1 cellular context compared by ENCODE assay signal in the genomic region with DNA sequence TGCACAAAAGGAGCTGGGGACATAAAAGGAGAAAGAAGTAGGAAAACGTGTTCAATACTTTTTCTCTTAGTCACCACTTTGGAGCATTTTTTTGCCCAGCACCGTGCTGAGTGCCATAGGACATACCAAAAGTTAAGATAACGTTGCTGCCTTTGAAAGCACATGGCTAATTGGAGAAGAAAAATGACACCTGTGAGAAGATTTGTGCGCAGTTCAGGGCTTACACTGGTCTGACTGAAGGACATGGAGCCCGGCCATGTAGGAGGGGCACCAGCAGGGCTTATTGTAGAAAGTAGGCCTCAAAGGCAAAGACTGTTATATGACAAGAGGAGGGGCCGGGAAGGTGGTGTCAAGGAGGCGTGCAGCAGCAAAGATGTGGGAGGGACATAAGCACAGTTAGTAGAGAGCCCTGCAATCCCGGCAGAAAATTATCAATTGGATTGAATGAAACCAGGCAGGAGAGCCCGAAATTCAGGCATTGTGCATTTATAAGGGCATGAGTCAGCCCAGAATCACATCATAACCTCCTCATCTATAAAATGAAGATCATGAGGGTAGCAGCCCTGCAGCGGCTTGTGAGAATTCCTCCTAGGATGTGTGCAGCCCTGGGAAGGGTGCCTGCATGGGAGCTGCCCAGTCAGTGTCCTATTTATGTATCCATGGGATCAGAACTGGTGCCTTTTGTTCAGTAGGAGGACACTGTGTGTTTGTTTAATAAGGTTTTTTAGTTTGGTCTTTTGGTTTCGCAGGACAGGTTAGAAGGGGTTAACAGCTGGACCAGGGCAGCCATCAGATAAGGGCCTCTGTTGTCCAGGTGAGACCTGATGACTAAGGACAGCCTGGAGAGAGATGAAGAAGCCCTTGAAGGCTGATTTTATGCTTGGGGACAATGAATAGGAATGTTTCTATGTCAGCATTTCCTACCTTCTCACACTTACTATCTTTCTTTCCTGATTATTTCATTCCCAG.
TF ChIP-seq lines count a peak whose summit lies in the region.

No MANE protein-coding gene starts in this region.

TF ChIP-seq in IMR-90, 13 proteins besides CTCF, POLR2A, EP300 and RAD21:
- TF ChIP-seq BHLHE40 (IDR thresholded peaks at IDR 0.05; ENCODE audit: low read depth, low read length) (no peak), MAZ (IDR thresholded peaks at IDR 0.05; ENCODE audit: borderline replicate concordance, low read depth, low read length) (no peak), CHD1 (IDR thresholded peaks at IDR 0.05; ENCODE audit: low read depth, low read length) (no peak), RFX5 (IDR thresholded peaks at IDR 0.05; ENCODE audit: low read depth, low read length) (no peak), NFE2L2 (IDR thresholded peaks at IDR 0.05; ENCODE audit: low read depth, low read length) (no peak)
- TF ChIP-seq, protein P1, sequence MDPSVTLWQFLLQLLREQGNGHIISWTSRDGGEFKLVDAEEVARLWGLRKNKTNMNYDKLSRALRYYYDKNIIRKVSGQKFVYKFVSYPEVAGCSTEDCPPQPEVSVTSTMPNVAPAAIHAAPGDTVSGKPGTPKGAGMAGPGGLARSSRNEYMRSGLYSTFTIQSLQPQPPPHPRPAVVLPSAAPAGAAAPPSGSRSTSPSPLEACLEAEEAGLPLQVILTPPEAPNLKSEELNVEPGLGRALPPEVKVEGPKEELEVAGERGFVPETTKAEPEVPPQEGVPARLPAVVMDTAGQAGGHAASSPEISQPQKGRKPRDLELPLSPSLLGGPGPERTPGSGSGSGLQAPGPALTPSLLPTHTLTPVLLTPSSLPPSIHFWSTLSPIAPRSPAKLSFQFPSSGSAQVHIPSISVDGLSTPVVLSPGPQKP (IDR thresholded peaks at IDR 0.05; ENCODE audit: borderline replicate concordance, low read depth, low read length) = no peak
- TF ChIP-seq, protein P2, sequence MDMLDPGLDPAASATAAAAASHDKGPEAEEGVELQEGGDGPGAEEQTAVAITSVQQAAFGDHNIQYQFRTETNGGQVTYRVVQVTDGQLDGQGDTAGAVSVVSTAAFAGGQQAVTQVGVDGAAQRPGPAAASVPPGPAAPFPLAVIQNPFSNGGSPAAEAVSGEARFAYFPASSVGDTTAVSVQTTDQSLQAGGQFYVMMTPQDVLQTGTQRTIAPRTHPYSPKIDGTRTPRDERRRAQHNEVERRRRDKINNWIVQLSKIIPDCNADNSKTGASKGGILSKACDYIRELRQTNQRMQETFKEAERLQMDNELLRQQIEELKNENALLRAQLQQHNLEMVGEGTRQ (IDR thresholded peaks at IDR 0.05; ENCODE audit: low read depth, low read length) = no peak
